In genomic region chr22:37267128-37267587, GRCh38 we compare ENCODE assay signal across 9 cellular contexts. TPM values are rescaled to one million over a fixed set of nuclear protein-coding genes. Genes with fewer than 3 reads are reported as not detected.
DNase-seq lines count a peak whose midpoint lies in the region; ATAC-seq and TF ChIP-seq lines count a peak whose summit lies in the region.
"Had no signal": no experiment of that assay in that cellular context is flagged by ENCODE, and none has a peak within 500 bp of the region (broad histone marks: within the 10 kb centered on the region; RNA-seq: fewer than 3 reads in every experiment).

No MANE protein-coding gene starts in this region.

- H3K4me1 Mint-ChIP-seq in activated naive CD8-positive, alpha-beta T cell (ENCODE audit: low read depth): peaks cover 30% of the 10 kb centered on the region

- H3K79me2 ChIP-seq in hepatocyte: no peaks in the 10 kb centered on the region

- H3K27ac Mint-ChIP-seq in activated naive CD8-positive, alpha-beta T cell: peak overlapping the region; percentile 50

- no peaks in the 10 kb centered on the region for H4K20me1 ChIP-seq in hepatocyte (ENCODE audit: insufficient read depth, poor library complexity, severe bottlenecking)

- no peak overlapping the region for H3K27ac ChIP-seq in SJCRH30
- no peak overlapping the region for H3K27ac ChIP-seq in hepatocyte

- TF ChIP-seq CTCF in hepatocyte (IDR thresholded peaks at IDR 0.05; ENCODE audit: poor library complexity): peak; percentile 77

- H2AFZ ChIP-seq in hepatocyte: peak overlapping the region; percentile 6

- H3K36me3 ChIP-seq in SJCRH30 (no peaks in the 10 kb centered on the region), hepatocyte (replicated peaks; ENCODE audit: insufficient read depth, low read depth) (no peaks in the 10 kb centered on the region)

- H3K4me3 Mint-ChIP-seq in activated naive CD8-positive, alpha-beta T cell: peak overlapping the region; percentile 86

- H3K27me3 ChIP-seq in SJCRH30 (peaks cover 3% of the 10 kb centered on the region), hepatocyte (no peaks in the 10 kb centered on the region)

- H3K36me3 Mint-ChIP-seq in activated naive CD8-positive, alpha-beta T cell: peaks cover 2% of the 10 kb centered on the region

- ATAC-seq in HG02885 (IDR thresholded peaks at IDR 0.05; ENCODE audit: poor library complexity, unreplicated experiment) (peak; percentile 84), GM18858 (IDR thresholded peaks at IDR 0.05; ENCODE audit: unreplicated experiment) (no peak)

- H3K27me3 Mint-ChIP-seq in activated naive CD8-positive, alpha-beta T cell: no peaks in the 10 kb centered on the region

- H3K4me2 ChIP-seq in hepatocyte: peak overlapping the region; percentile 69

- 25% methylated on average over 22 of the region's 22 CpGs for WGBS in hepatocyte (ENCODE audit: low lambda C conversion rate, missing lambda C conversion rate)

- H3K4me3 ChIP-seq in SJCRH30: no peak overlapping the region
- no peak overlapping the region for H3K4me3 ChIP-seq in hepatocyte

- H3K9me2 ChIP-seq in hepatocyte (replicated peaks; ENCODE audit: insufficient read depth): no peaks in the 10 kb centered on the region

- H3K9me3 ChIP-seq in SJCRH30 (replicated peaks): peaks cover 4% of the 10 kb centered on the region; the same call in 1 of the 2 replicates
- no peaks in the 10 kb centered on the region for H3K9me3 ChIP-seq in hepatocyte (ENCODE audit: low read depth)

- no peaks in the 10 kb centered on the region for H3K9me3 Mint-ChIP-seq in activated naive CD8-positive, alpha-beta T cell (ENCODE audit: low read depth)

- no peaks in the 10 kb centered on the region for H3K4me1 ChIP-seq in SJCRH30
- no peaks in the 10 kb centered on the region for H3K4me1 ChIP-seq in hepatocyte (ENCODE audit: insufficient read depth)

- peak; percentile 67 for DNase-seq in DMS 273 (lab: John Stamatoyannopoulos, UW; ENCODE audit: unreplicated experiment)
- no peak for DNase-seq in DMS 273 treated with DMSO at 0.1 percent for 48 hours (lab: John Stamatoyannopoulos, UW)
- peak; percentile 14 to 43 for DNase-seq in SJCRH30
- peak; percentile 68 for DNase-seq in hepatocyte (ENCODE audit: low spot score)
- peak; percentile 66 for DNase-seq in stimulated activated CD4-positive, alpha-beta T cell treated with anti-CD3 and anti-CD28 coated beads, Interleukin-12 subunit alpha, Interleukin-12 subunit beta, amount 100 ng/mL, for 4 hours

RNA-seq across cellular contexts. Expression of gene CYTH4, which starts 15.2 kb away (rescaled TPM):
- not detected in 2 replicates for total RNA-seq in SJCRH30 (2014; rRNA removed; shearing (Covaris generic))
- total RNA-seq in hepatocyte: 0.57 and 0.96 TPM in 2 replicates
- 0.24 and 0.94 TPM in 2 replicates for polyA plus RNA-seq in hepatocyte

RNA-seq across cellular contexts. Expression of gene RAC2, which starts 23.1 kb away (rescaled TPM):
- not detected in 2 replicates for total RNA-seq in SJCRH30 (2014; rRNA removed; shearing (Covaris generic))
- 4.7 and 10.5 TPM in 2 replicates for total RNA-seq in hepatocyte
- polyA plus RNA-seq in hepatocyte: 9.9 and 11.3 TPM in 2 replicates

RNA-seq across cellular contexts. Expression of gene SSTR3, which starts 54.9 kb away (rescaled TPM):
- total RNA-seq in SJCRH30 (2014; rRNA removed; shearing (Covaris generic)): not detected in 2 replicates
- 1.3 and 2.8 TPM in 2 replicates for total RNA-seq in hepatocyte
- polyA plus RNA-seq in hepatocyte: 0.47 and 0.97 TPM in 2 replicates
- total RNA-seq: glomerular endothelial cell had no signal
